In the genomic region with DNA sequence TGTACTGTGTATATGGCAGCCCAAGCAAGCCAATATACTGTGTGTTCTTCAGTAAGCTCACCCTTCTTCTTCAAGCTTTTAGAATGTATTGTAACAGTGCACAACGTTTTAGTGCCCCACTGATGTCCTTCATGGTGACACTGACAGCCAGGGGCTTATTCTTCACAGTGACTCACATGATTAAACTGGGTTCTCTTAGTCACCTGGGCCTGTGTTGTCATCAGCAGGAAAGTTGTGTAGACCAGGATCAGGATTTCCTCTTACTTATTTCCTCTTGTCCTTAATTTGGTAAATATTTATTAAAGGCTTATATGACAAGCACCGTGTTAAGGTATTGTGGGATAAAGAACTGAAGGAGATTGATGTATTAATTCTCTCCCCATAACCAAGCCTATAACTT, we compare ENCODE assay signal across 20 cellular contexts.
"Had no signal": no experiment of that assay in that cellular context is flagged by ENCODE, and none has a peak within 500 bp of the region (broad histone marks: within the 10 kb centered on the region; RNA-seq: fewer than 3 reads in every experiment).

No MANE protein-coding gene starts in this region.

- H3K4me1 Mint-ChIP-seq: naive thymus-derived CD8-positive, alpha-beta T cell; WTC11 had no signal

- H3K4me3 ChIP-seq: coronary artery, lung, prostate gland, spleen, upper lobe of left lung had no signal

- H3K4me3 Mint-ChIP-seq: activated T-cell treated with anti-CD3 and anti-CD28 coated beads, Interleukin-2, amount 50 U/mL, for 24 hours; naive thymus-derived CD8-positive, alpha-beta T cell; WTC11 had no signal

- H3K36me3 Mint-ChIP-seq: naive thymus-derived CD8-positive, alpha-beta T cell; WTC11 had no signal

- H3K9me3 Mint-ChIP-seq: activated T-cell treated with anti-CD3 and anti-CD28 coated beads, Interleukin-2, amount 50 U/mL, for 24 hours; activated T-helper 2 cell treated with anti-CD3 and anti-CD28 coated beads, Interferon-gamma antibody, Interleukin-2, Interleukin-4, amounts not matched to agents 10 μg/mL and 5 μg/mL and 100 μg/mL, durations not matched to agents 14 hours and 24 hours and 36 hours; naive thymus-derived CD8-positive, alpha-beta T cell; WTC11 had no signal

- ATAC-seq: left lobe of liver; naive thymus-derived CD8-positive, alpha-beta T cell; WTC11 had no signal

- H3K27me3 ChIP-seq: upper lobe of left lung had no signal

- H3K27ac Mint-ChIP-seq: activated T-cell treated with anti-CD3 and anti-CD28 coated beads, Interleukin-2, amount 50 U/mL, for 24 hours; activated T-helper 2 cell treated with anti-CD3 and anti-CD28 coated beads, Interferon-gamma antibody, Interleukin-2, Interleukin-4, amounts not matched to agents 10 μg/mL and 5 μg/mL and 100 μg/mL, durations not matched to agents 14 hours and 24 hours and 36 hours; WTC11 had no signal

- H3K4me1 ChIP-seq: prostate gland had no signal

- H3K9me3 ChIP-seq: prostate gland, spleen, upper lobe of left lung had no signal

- H3K27ac ChIP-seq: coronary artery, prostate gland, spleen, upper lobe of left lung had no signal

- DNase-seq: activated CD8-positive, alpha-beta memory T cell treated with anti-CD3 and anti-CD28 coated beads for 24 hours; activated CD8-positive, alpha-beta memory T cell treated with anti-CD3 and anti-CD28 coated beads, Interleukin-2, amount 50 U/mL, for 4 hours; activated naive CD4-positive, alpha-beta T cell; activated T-cell treated with anti-CD3 and anti-CD28 coated beads, Interleukin-2, amount 50 U/mL, for 24 hours; cerebellar nuclear complex; erythroblast; foreskin melanocyte; kidney; naive thymus-derived CD8-positive, alpha-beta T cell; spleen; stimulated activated CD4-positive, alpha-beta T cell treated with anti-CD3 and anti-CD28 coated beads, Interleukin-4, amount 100 ng/mL, for 1 hour; stimulated activated naive CD4-positive, alpha-beta T cell; T-helper 1 cell; upper lobe of left lung had no signal

- H3K36me3 ChIP-seq: prostate gland, spleen had no signal
